ENCODE assay signal across 13 cellular contexts in genomic region chr14:94665121-94665520, GRCh38. TPM values are rescaled to one million over a fixed set of nuclear protein-coding genes. Genes with fewer than 3 reads are reported as not detected.
A peak's percentile ranks its signal among the peaks of the same experiment; 100 is the strongest.
DNase-seq lines count a peak whose midpoint lies in the region; FAIRE-seq and TF ChIP-seq lines count a peak whose summit lies in the region.
"Had no signal": no experiment of that assay in that cellular context is flagged by ENCODE, and none has a peak within 500 bp of the region (broad histone marks: within the 10 kb centered on the region; RNA-seq: fewer than 3 reads in every experiment).

No MANE protein-coding gene starts in this region.

- no peaks in the 10 kb centered on the region for H3K36me3 ChIP-seq in astrocyte (ENCODE audit: insufficient read depth, low read length)

- H3K27ac ChIP-seq in astrocyte (ENCODE audit: low read depth, low read length): peak overlapping the region; percentile 24

- H3K4me3 Mint-ChIP-seq in astrocyte (ENCODE audit: unreplicated experiment): no peak overlapping the region
- H3K4me3 Mint-ChIP-seq: activated B cell treated with CpG ODN at 0.5 μM for 24 hours; activated naive CD8-positive, alpha-beta T cell treated with anti-CD3 and anti-CD28 coated beads for 36 hours; nephron had no signal

- H3K9ac ChIP-seq in astrocyte (ENCODE audit: low read length): no peak overlapping the region

- H3K36me3 Mint-ChIP-seq in astrocyte (ENCODE audit: low read depth, unreplicated experiment): no peaks in the 10 kb centered on the region
- H3K36me3 Mint-ChIP-seq: activated naive CD8-positive, alpha-beta T cell treated with anti-CD3 and anti-CD28 coated beads for 36 hours had no signal

- no peak overlapping the region for H3K27ac Mint-ChIP-seq in astrocyte (ENCODE audit: unreplicated experiment)
- H3K27ac Mint-ChIP-seq: activated B cell treated with CpG ODN at 0.5 μM for 24 hours; activated naive CD8-positive, alpha-beta T cell treated with anti-CD3 and anti-CD28 coated beads for 36 hours; nephron had no signal

- no peaks in the 10 kb centered on the region for H3K27me3 Mint-ChIP-seq in astrocyte (ENCODE audit: low read depth, unreplicated experiment)

- H3K9me3 Mint-ChIP-seq in astrocyte (ENCODE audit: unreplicated experiment): no peaks in the 10 kb centered on the region
- H3K9me3 Mint-ChIP-seq: nephron had no signal

- H3K4me3 ChIP-seq in astrocyte (ENCODE audit: insufficient read depth, low read depth, low read length) (peak overlapping the region; percentile 11), fibroblast of villous mesenchyme (ENCODE audit: low read depth, low read length) (no peak overlapping the region)

- no peaks in the 10 kb centered on the region for H3K27me3 ChIP-seq in astrocyte (ENCODE audit: insufficient read depth, low read length)

- TF ChIP-seq CTCF in astrocyte (IDR thresholded peaks at IDR 0.05; ENCODE audit: insufficient read depth, low read depth, low read length) (no peak), fibroblast of villous mesenchyme (IDR thresholded peaks at IDR 0.05; ENCODE audit: insufficient read depth, low read depth, low read length) (no peak)

- no peaks in the 10 kb centered on the region for H3K9me3 ChIP-seq in astrocyte (ENCODE audit: insufficient read depth, low read depth, low read length)

- peak overlapping the region; percentile 53 for H3K4me2 ChIP-seq in astrocyte (ENCODE audit: low read length)

- H2AFZ ChIP-seq in astrocyte (ENCODE audit: low read depth, low read length): no peak overlapping the region

- H3K4me1 Mint-ChIP-seq in astrocyte (ENCODE audit: low read depth, unreplicated experiment): peaks cover 5% of the 10 kb centered on the region
- H3K4me1 Mint-ChIP-seq: activated B cell treated with CpG ODN at 0.5 μM for 24 hours, nephron had no signal

- H3K79me2 ChIP-seq in astrocyte (ENCODE audit: insufficient read depth, low read length): no peaks in the 10 kb centered on the region

- DNase-seq in GM04503 (ENCODE audit: low read depth) (peak; percentile 88), astrocyte (ENCODE audit: low read depth) (peak; percentile 85), fibroblast of villous mesenchyme (ENCODE audit: low read depth) (peak; percentile 40), superior temporal gyrus (ENCODE audit: extremely low spot score) (peak; percentile 31), COR-L47 (lab: John Stamatoyannopoulos, UW) (no peak), AML-193 (lab: John Stamatoyannopoulos, UW) (no peak)
- no peak for DNase-seq in stimulated activated CD4-positive, alpha-beta T cell treated with anti-CD3 and anti-CD28 coated beads, Interleukin-4, amount 100 ng/mL, for 24 hours
- DNase-seq: activated B cell treated with CpG ODN at 0.5 μM for 24 hours; activated naive CD8-positive, alpha-beta T cell treated with anti-CD3 and anti-CD28 coated beads for 36 hours; effector CD4-positive, alpha-beta T cell; left cardiac atrium had no signal

- peaks cover 14% of the 10 kb centered on the region for H3K4me1 ChIP-seq in astrocyte (ENCODE audit: insufficient read depth, low read length)

- H4K20me1 ChIP-seq in astrocyte (ENCODE audit: insufficient read depth, low read length): no peaks in the 10 kb centered on the region

- peak; percentile 93 for FAIRE-seq in astrocyte (lab: Jason Lieb, UNC)

RNA-seq across cellular contexts. Expression of gene SERPINA3, which starts 52.9 kb away (rescaled TPM):
- 1.3 and 2.9 TPM in 2 replicates for total RNA-seq in astrocyte
- total RNA-seq in fibroblast of villous mesenchyme: 0.32 TPM in 1 of 2 replicates, not detected in the other
- total RNA-seq: activated B cell treated with CpG ODN at 0.5 μM for 24 hours; activated naive CD8-positive, alpha-beta T cell treated with anti-CD3 and anti-CD28 coated beads for 36 hours; skeletal muscle tissue had no signal

Comparison
In these comparisons a context has a peak if more than half of its experiments do, and no peak if none do; other contexts are left out.
1. DNase-seq: peak in GM04503 (single experiment), astrocyte (single experiment), fibroblast of villous mesenchyme (single experiment) and superior temporal gyrus (single experiment); none in COR-L47 (single experiment), stimulated activated CD4-positive, alpha-beta T cell treated with anti-CD3 and anti-CD28 coated beads, Interleukin-4, amount 100 ng/mL, for 24 hours (single experiment) and AML-193 (0 of 2).